Comparison of ENCODE assay signal across 1 cellular context in genomic region chr3:27360113-27361078, GRCh38.
TF ChIP-seq lines count a peak whose summit lies in the region.

No MANE protein-coding gene starts in this region.

TF ChIP-seq in HepG2, 621 proteins besides CTCF, POLR2A, EP300 and RAD21 (continued from another document):
- TF ChIP-seq ZNF407 (CRISPR knock-in tag; IDR thresholded peaks at IDR 0.05; ENCODE audit: not compliant biosample characterization) = no peak
- no peak for TF ChIP-seq PREB (CRISPR knock-in tag; IDR thresholded peaks at IDR 0.05)
- TF ChIP-seq, protein P1, sequence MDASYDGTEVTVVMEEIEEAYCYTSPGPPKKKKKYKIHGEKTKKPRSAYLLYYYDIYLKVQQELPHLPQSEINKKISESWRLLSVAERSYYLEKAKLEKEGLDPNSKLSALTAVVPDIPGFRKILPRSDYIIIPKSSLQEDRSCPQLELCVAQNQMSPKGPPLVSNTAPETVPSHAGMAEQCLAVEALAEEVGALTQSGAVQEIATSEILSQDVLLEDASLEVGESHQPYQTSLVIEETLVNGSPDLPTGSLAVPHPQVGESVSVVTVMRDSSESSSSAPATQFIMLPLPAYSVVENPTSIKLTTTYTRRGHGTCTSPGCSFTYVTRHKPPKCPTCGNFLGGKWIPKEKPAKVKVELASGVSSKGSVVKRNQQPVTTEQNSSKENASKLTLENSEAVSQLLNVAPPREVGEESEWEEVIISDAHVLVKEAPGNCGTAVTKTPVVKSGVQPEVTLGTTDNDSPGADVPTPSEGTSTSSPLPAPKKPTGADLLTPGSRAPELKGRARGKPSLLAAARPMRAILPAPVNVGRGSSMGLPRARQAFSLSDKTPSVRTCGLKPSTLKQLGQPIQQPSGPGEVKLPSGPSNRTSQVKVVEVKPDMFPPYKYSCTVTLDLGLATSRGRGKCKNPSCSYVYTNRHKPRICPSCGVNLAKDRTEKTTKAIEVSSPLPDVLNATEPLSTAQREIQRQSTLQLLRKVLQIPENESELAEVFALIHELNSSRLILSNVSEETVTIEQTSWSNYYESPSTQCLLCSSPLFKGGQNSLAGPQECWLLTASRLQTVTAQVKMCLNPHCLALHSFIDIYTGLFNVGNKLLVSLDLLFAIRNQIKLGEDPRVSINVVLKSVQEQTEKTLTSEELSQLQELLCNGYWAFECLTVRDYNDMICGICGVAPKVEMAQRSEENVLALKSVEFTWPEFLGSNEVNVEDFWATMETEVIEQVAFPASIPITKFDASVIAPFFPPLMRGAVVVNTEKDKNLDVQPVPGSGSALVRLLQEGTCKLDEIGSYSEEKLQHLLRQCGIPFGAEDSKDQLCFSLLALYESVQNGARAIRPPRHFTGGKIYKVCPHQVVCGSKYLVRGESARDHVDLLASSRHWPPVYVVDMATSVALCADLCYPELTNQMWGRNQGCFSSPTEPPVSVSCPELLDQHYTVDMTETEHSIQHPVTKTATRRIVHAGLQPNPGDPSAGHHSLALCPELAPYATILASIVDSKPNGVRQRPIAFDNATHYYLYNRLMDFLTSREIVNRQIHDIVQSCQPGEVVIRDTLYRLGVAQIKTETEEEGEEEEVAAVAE (CRISPR knock-in tag; IDR thresholded peaks at IDR 0.05; ENCODE audit: borderline replicate concordance) = peak; percentile 97
- no peak for TF ChIP-seq AGO1 (IDR thresholded peaks at IDR 0.05; ENCODE audit: low read depth, low read length, poor library complexity, severe bottlenecking)
- TF ChIP-seq SMAD1 (CRISPR knock-in tag; IDR thresholded peaks at IDR 0.05; ENCODE audit: borderline replicate concordance, low read depth) = no peak
